ENCODE assay signal across 2 cellular contexts in genomic region chr12:51815571-51815970, GRCh38.
TF ChIP-seq lines count a peak whose summit lies in the region.

No MANE protein-coding gene starts in this region.

TF ChIP-seq in WTC11, 78 proteins besides CTCF, POLR2A, EP300 and RAD21 (continued from another document):
- TF ChIP-seq, protein P1, sequence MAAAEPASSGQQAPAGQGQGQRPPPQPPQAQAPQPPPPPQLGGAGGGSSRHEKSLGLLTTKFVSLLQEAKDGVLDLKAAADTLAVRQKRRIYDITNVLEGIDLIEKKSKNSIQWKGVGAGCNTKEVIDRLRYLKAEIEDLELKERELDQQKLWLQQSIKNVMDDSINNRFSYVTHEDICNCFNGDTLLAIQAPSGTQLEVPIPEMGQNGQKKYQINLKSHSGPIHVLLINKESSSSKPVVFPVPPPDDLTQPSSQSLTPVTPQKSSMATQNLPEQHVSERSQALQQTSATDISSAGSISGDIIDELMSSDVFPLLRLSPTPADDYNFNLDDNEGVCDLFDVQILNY (CRISPR knock-in tag; IDR thresholded peaks at IDR 0.05): no peak
- TF ChIP-seq GTF2I (CRISPR knock-in tag; conservative IDR thresholded peaks at IDR 0.05): no peak
- no peak for TF ChIP-seq ATF2 (CRISPR knock-in tag; IDR thresholded peaks at IDR 0.05; ENCODE audit: borderline replicate concordance, low read depth)
- no peak for TF ChIP-seq TEAD4 (CRISPR knock-in tag; IDR thresholded peaks at IDR 0.05)
- TF ChIP-seq ZBTB21 (CRISPR knock-in tag; IDR thresholded peaks at IDR 0.05; ENCODE audit: borderline replicate concordance): no peak
- TF ChIP-seq CREB1 (CRISPR knock-in tag; IDR thresholded peaks at IDR 0.05): no peak
- no peak for TF ChIP-seq PRRX2 (CRISPR knock-in tag; IDR thresholded peaks at IDR 0.05)
- TF ChIP-seq ESRRA (CRISPR knock-in tag; IDR thresholded peaks at IDR 0.05; ENCODE audit: borderline replicate concordance): no peak
- TF ChIP-seq JAZF1 (CRISPR knock-in tag; IDR thresholded peaks at IDR 0.05): no peak

TF ChIP-seq in SK-N-SH, 30 proteins besides CTCF, POLR2A, EP300 and RAD21 (continued from another document):
- no peak for TF ChIP-seq POLR2AphosphoS5 (IDR thresholded peaks at IDR 0.05; ENCODE audit: low read depth, low read length)
